In genomic region chr12:20716037-20716436, GRCh38 we compare ENCODE assay signal across 20 cellular contexts. TPM values are rescaled to one million over a fixed set of nuclear protein-coding genes. Genes with fewer than 3 reads are reported as not detected.
DNase-seq lines count a peak whose midpoint lies in the region; ATAC-seq and TF ChIP-seq lines count a peak whose summit lies in the region.
"Had no signal": no experiment of that assay in that cellular context is flagged by ENCODE, and none has a peak within 500 bp of the region (broad histone marks: within the 10 kb centered on the region; RNA-seq: fewer than 3 reads in every experiment).

No MANE protein-coding gene starts in this region.

- peak; percentile 98 for ATAC-seq in mucosa of descending colon
- no peak for ATAC-seq in HG02981 (IDR thresholded peaks at IDR 0.05; ENCODE audit: unreplicated experiment)
- ATAC-seq: heart right ventricle had no signal

- no peak overlapping the region for H3K9ac ChIP-seq in Loucy (ENCODE audit: low read depth, low read length, poor library complexity, severe bottlenecking)
- H3K9ac ChIP-seq: BLaER1 treated with 17β-estradiol and CSF1 and Interleukin-3, amounts not matched to agents 10 nM and 100 nM; SK-N-SH had no signal

- H3K79me2 ChIP-seq in Loucy (ENCODE audit: insufficient read depth, low read length) = no peaks in the 10 kb centered on the region

- peak; percentile 15 for DNase-seq in NCI-H1105 treated with DMSO at 0.1 percent for 48 hours (lab: John Stamatoyannopoulos, UW)
- no peak for DNase-seq in NCI-H1105 (lab: John Stamatoyannopoulos, UW)
- peak in 2 of 3 donors; percentile 28 to 67 for DNase-seq in mucosa of descending colon
- no peak for DNase-seq in medulla oblongata (ENCODE audit: extremely low spot score)
- no peak for DNase-seq in AG08395 (ENCODE audit: low spot score)
- DNase-seq: 8988T; activated effector memory CD4-positive, alpha-beta T cell treated with anti-CD3 and anti-CD28 coated beads, Interleukin-2, amount 50 U/mL, for 16 hours; amygdala; DMS153; effector memory CD4-positive, alpha-beta T cell; heart right ventricle; NCI-H2171 treated with DMSO at 0.1 percent for 48 hours; ovary; SK-N-SH; T-helper 9 cell had no signal

- no peaks in the 10 kb centered on the region for H3F3A ChIP-seq in Loucy (ENCODE audit: low read depth)

- H3K4me1 ChIP-seq in Loucy (ENCODE audit: insufficient read depth, low read length, poor library complexity, severe bottlenecking) (no peaks in the 10 kb centered on the region), mucosa of descending colon (ENCODE audit: low read depth) (no peaks in the 10 kb centered on the region)
- H3K4me1 ChIP-seq: BLaER1 treated with 17β-estradiol and CSF1 and Interleukin-3, amounts not matched to agents 10 nM and 100 nM; heart right ventricle had no signal

- H2AFZ ChIP-seq in Loucy (ENCODE audit: low read length) = no peak overlapping the region

- intact Hi-C loops in mucosa of descending colon (cut with DNase I, micrococcal nuclease) = no loop called here

- H3K4me3 ChIP-seq in Loucy (ENCODE audit: low read length, poor library complexity, severe bottlenecking) = no peak overlapping the region
- H3K4me3 ChIP-seq in mucosa of descending colon = no peak overlapping the region
- H3K4me3 ChIP-seq: BLaER1 treated with 17β-estradiol and CSF1 and Interleukin-3, amounts not matched to agents 10 nM and 100 nM; heart right ventricle; ovary had no signal

- TF ChIP-seq CTCF in Loucy (conservative IDR thresholded peaks at IDR 0.05; ENCODE audit: low read length) (peak; percentile 42; the same call in 1 of the 2 replicates), VCaP (conservative IDR thresholded peaks at IDR 0.05) (peak; percentile 65), mucosa of descending colon (IDR thresholded peaks at IDR 0.05) (no peak)

- no peaks in the 10 kb centered on the region for H3K9me2 ChIP-seq in Loucy (replicated peaks; ENCODE audit: low read depth, low read length)
- H3K9me2 ChIP-seq: SK-N-SH had no signal

- H3K4me2 ChIP-seq in Loucy (ENCODE audit: low read depth, low read length, poor library complexity, severe bottlenecking) = no peak overlapping the region
- H3K4me2 ChIP-seq: BLaER1 treated with 17β-estradiol and CSF1 and Interleukin-3, amounts not matched to agents 10 nM and 100 nM; SK-N-SH had no signal

- H3K36me3 ChIP-seq in Loucy (ENCODE audit: insufficient read depth, low read length) (no peaks in the 10 kb centered on the region), mucosa of descending colon (ENCODE audit: low read depth) (no peaks in the 10 kb centered on the region)
- H3K36me3 ChIP-seq: BLaER1 treated with 17β-estradiol and CSF1 and Interleukin-3, amounts not matched to agents 10 nM and 100 nM; heart right ventricle; ovary had no signal

- no peaks in the 10 kb centered on the region for H3K27me3 ChIP-seq in Loucy (ENCODE audit: insufficient read depth, low read length, poor library complexity, severe bottlenecking)
- H3K27me3 ChIP-seq: BLaER1 treated with 17β-estradiol and CSF1 and Interleukin-3, amounts not matched to agents 10 nM and 100 nM; heart right ventricle; ovary had no signal

- H3K9me3 ChIP-seq in Loucy (ENCODE audit: insufficient read depth, low read depth, low read length) (no peaks in the 10 kb centered on the region), mucosa of descending colon (no peaks in the 10 kb centered on the region)
- H3K9me3 ChIP-seq: BLaER1 treated with 17β-estradiol and CSF1 and Interleukin-3, amounts not matched to agents 10 nM and 100 nM; heart right ventricle; ovary; SK-N-SH had no signal

- H4K20me1 ChIP-seq in Loucy (ENCODE audit: insufficient read depth, low read length, poor library complexity, severe bottlenecking) = no peaks in the 10 kb centered on the region
- H4K20me1 ChIP-seq: BLaER1 treated with 17β-estradiol and CSF1 and Interleukin-3, amounts not matched to agents 10 nM and 100 nM had no signal

- peak overlapping the region; percentile 44 for H3K27ac ChIP-seq in VCaP
- H3K27ac ChIP-seq: BLaER1 treated with 17β-estradiol and CSF1 and Interleukin-3, amounts not matched to agents 10 nM and 100 nM; heart right ventricle; ovary had no signal

RNA-seq across cellular contexts. Expression of gene SLCO1C1, which starts 20.9 kb away (rescaled TPM):
- total RNA-seq in mucosa of descending colon = 1 to 10 TPM; 1.6 to 2.4 (median 2.1) TPM
- total RNA-seq: ovary, ureter had no signal

Comparison
In these comparisons a context has a peak if more than half of its experiments do, and no peak if none do; other contexts are left out.
1. DNase-seq: peak in NCI-H1105 treated with DMSO at 0.1 percent for 48 hours (single experiment) and mucosa of descending colon (2 of 3); none in NCI-H1105 (single experiment), medulla oblongata (single experiment) and AG08395 (single experiment).